ENCODE assay signal across 1 cellular context in the genomic region with DNA sequence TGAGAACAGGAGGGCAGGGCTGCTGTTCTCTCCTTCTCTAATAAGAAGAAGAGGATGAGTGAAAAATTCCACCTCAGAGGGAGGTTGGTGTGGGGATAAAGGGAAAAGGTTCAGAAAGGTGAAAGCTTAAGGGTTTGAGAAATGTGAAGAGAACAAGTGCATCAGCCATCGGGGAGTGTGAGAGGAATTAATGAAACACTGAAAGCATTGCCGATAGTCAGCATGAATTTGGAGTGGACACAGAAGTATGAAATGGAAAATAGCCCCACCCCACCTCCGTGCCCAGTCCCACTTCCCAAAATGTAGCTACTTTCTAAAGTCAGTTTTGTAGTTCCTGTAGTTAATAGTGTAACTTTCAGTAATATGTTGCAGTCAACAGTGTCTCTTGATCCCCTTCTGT.
TF ChIP-seq lines count a peak whose summit lies in the region.

No MANE protein-coding gene starts in this region.

TF ChIP-seq in GM23338, 12 proteins besides CTCF, POLR2A, EP300 and RAD21 (continued from another document):
- TF ChIP-seq EZH2 (IDR thresholded peaks at IDR 0.05; ENCODE audit: low read depth, unreplicated experiment) (no peak), STAT1 (IDR thresholded peaks at IDR 0.05; ENCODE audit: unreplicated experiment) (no peak)
- TF ChIP-seq, protein P1, sequence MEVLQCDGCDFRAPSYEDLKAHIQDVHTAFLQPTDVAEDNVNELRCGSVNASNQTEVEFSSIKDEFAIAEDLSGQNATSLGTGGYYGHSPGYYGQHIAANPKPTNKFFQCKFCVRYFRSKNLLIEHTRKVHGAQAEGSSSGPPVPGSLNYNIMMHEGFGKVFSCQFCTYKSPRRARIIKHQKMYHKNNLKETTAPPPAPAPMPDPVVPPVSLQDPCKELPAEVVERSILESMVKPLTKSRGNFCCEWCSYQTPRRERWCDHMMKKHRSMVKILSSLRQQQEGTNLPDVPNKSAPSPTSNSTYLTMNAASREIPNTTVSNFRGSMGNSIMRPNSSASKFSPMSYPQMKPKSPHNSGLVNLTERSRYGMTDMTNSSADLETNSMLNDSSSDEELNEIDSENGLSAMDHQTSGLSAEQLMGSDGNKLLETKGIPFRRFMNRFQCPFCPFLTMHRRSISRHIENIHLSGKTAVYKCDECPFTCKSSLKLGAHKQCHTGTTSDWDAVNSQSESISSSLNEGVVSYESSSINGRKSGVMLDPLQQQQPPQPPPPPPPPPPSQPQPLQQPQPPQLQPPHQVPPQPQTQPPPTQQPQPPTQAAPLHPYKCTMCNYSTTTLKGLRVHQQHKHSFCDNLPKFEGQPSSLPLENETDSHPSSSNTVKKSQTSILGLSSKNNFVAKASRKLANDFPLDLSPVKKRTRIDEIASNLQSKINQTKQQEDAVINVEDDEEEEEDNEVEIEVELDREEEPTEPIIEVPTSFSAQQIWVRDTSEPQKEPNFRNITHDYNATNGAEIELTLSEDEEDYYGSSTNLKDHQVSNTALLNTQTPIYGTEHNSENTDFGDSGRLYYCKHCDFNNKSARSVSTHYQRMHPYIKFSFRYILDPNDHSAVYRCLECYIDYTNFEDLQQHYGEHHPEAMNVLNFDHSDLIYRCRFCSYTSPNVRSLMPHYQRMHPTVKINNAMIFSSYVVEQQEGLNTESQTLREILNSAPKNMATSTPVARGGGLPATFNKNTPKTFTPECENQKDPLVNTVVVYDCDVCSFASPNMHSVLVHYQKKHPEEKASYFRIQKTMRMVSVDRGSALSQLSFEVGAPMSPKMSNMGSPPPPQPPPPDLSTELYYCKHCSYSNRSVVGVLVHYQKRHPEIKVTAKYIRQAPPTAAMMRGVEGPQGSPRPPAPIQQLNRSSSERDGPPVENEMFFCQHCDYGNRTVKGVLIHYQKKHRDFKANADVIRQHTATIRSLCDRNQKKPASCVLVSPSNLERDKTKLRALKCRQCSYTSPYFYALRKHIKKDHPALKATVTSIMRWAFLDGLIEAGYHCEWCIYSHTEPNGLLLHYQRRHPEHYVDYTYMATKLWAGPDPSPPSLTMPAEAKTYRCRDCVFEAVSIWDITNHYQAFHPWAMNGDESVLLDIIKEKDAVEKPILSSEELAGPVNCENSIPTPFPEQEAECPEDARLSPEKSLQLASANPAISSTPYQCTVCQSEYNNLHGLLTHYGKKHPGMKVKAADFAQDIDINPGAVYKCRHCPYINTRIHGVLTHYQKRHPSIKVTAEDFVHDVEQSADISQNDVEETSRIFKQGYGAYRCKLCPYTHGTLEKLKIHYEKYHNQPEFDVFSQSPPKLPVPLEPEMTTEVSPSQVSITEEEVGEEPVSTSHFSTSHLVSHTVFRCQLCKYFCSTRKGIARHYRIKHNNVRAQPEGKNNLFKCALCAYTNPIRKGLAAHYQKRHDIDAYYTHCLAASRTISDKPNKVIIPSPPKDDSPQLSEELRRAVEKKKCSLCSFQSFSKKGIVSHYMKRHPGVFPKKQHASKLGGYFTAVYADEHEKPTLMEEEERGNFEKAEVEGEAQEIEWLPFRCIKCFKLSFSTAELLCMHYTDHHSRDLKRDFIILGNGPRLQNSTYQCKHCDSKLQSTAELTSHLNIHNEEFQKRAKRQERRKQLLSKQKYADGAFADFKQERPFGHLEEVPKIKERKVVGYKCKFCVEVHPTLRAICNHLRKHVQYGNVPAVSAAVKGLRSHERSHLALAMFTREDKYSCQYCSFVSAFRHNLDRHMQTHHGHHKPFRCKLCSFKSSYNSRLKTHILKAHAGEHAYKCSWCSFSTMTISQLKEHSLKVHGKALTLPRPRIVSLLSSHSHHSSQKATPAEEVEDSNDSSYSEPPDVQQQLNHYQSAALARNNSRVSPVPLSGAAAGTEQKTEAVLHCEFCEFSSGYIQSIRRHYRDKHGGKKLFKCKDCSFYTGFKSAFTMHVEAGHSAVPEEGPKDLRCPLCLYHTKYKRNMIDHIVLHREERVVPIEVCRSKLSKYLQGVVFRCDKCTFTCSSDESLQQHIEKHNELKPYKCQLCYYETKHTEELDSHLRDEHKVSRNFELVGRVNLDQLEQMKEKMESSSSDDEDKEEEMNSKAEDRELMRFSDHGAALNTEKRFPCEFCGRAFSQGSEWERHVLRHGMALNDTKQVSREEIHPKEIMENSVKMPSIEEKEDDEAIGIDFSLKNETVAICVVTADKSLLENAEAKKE (CRISPR knock-in tag; IDR thresholded peaks at IDR 0.05) = no peak
TF ChIP-seq in GM23338: peak in this region for 0.
